Comparison of ENCODE assay signal across 15 cellular contexts in genomic region chr9:126160067-126160853, GRCh38.
"Had no signal": no experiment of that assay in that cellular context is flagged by ENCODE, and none has a peak within 500 bp of the region (broad histone marks: within the 10 kb centered on the region; RNA-seq: fewer than 3 reads in every experiment).

No MANE protein-coding gene starts in this region.

- H3K4me1 Mint-ChIP-seq: activated naive CD8-positive, alpha-beta T cell treated with anti-CD3 and anti-CD28 coated beads, Interleukin-2, amount 50 U/mL, for 24 hours; activated T-helper 17 cell treated with anti-CD3 and anti-CD28 coated beads, Interleukin-2, amount 50 U/mL, for 72 hours; natural killer cell; stimulated activated memory B cell treated with anti-CD40 and anti-IgM and Interleukin-4, amounts not matched to agents 10 μg/mL and 1 μg/mL and 100 μg/mL, for 72 hours; T-helper 17 cell had no signal

- H3K4me3 Mint-ChIP-seq: activated CD8-positive, alpha-beta T cell treated with anti-CD3 and anti-CD28 coated beads for 36 hours; activated naive CD8-positive, alpha-beta T cell treated with anti-CD3 and anti-CD28 coated beads, Interleukin-2, amount 50 U/mL, for 24 hours; activated T-helper 17 cell treated with anti-CD3 and anti-CD28 coated beads, Interleukin-2, amount 50 U/mL, for 72 hours; natural killer cell; stimulated activated memory B cell treated with anti-CD40 and anti-IgM and Interleukin-4, amounts not matched to agents 10 μg/mL and 1 μg/mL and 100 μg/mL, for 72 hours; T-helper 17 cell had no signal

- H3K4me1 ChIP-seq: heart left ventricle, tibial artery had no signal

- H3K27ac ChIP-seq: heart left ventricle, tibial artery had no signal

- H3K9me3 Mint-ChIP-seq: activated CD8-positive, alpha-beta T cell treated with anti-CD3 and anti-CD28 coated beads for 36 hours; activated naive CD8-positive, alpha-beta T cell treated with anti-CD3 and anti-CD28 coated beads, Interleukin-2, amount 50 U/mL, for 24 hours; activated T-helper 17 cell treated with anti-CD3 and anti-CD28 coated beads, Interleukin-2, amount 50 U/mL, for 72 hours; natural killer cell had no signal

- H3K36me3 ChIP-seq: heart left ventricle, tibial artery had no signal

- H3K4me3 ChIP-seq: heart left ventricle, tibial artery had no signal

- ATAC-seq: activated CD8-positive, alpha-beta T cell treated with anti-CD3 and anti-CD28 coated beads for 36 hours; activated naive CD8-positive, alpha-beta T cell treated with anti-CD3 and anti-CD28 coated beads, Interleukin-2, amount 50 U/mL, for 24 hours; activated T-helper 17 cell treated with anti-CD3 and anti-CD28 coated beads, Interleukin-2, amount 50 U/mL, for 72 hours; heart left ventricle; natural killer cell; stimulated activated memory B cell treated with anti-CD40 and anti-IgM and Interleukin-4, amounts not matched to agents 10 μg/mL and 1 μg/mL and 100 μg/mL, for 72 hours; T-helper 17 cell had no signal

- DNase-seq: activated CD4-positive, alpha-beta T cell treated with anti-CD3 and anti-CD28 coated beads for 4 hours; activated CD8-positive, alpha-beta T cell treated with anti-CD3 and anti-CD28 coated beads for 36 hours; activated naive CD4-positive, alpha-beta T cell treated with Interleukin-2 at 50 U/mL for 16 hours; activated naive CD8-positive, alpha-beta T cell treated with anti-CD3 and anti-CD28 coated beads, Interleukin-2, amount 50 U/mL, for 24 hours; aorta; cortex of kidney; effector CD4-positive, alpha-beta T cell; mammary epithelial cell; natural killer cell; stimulated activated CD4-positive, alpha-beta T cell treated with anti-CD3 and anti-CD28 coated beads, Interleukin-2, amount 100 ng/mL, for 48 hours; T-helper 17 cell had no signal

- H3K27ac Mint-ChIP-seq: activated CD8-positive, alpha-beta T cell treated with anti-CD3 and anti-CD28 coated beads for 36 hours; activated naive CD8-positive, alpha-beta T cell treated with anti-CD3 and anti-CD28 coated beads, Interleukin-2, amount 50 U/mL, for 24 hours; activated T-helper 17 cell treated with anti-CD3 and anti-CD28 coated beads, Interleukin-2, amount 50 U/mL, for 72 hours; natural killer cell; stimulated activated memory B cell treated with anti-CD40 and anti-IgM and Interleukin-4, amounts not matched to agents 10 μg/mL and 1 μg/mL and 100 μg/mL, for 72 hours; T-helper 17 cell had no signal

- H3K36me3 Mint-ChIP-seq: natural killer cell; stimulated activated memory B cell treated with anti-CD40 and anti-IgM and Interleukin-4, amounts not matched to agents 10 μg/mL and 1 μg/mL and 100 μg/mL, for 72 hours had no signal

- H3K9me3 ChIP-seq: heart left ventricle, tibial artery had no signal
